In the genomic region with DNA sequence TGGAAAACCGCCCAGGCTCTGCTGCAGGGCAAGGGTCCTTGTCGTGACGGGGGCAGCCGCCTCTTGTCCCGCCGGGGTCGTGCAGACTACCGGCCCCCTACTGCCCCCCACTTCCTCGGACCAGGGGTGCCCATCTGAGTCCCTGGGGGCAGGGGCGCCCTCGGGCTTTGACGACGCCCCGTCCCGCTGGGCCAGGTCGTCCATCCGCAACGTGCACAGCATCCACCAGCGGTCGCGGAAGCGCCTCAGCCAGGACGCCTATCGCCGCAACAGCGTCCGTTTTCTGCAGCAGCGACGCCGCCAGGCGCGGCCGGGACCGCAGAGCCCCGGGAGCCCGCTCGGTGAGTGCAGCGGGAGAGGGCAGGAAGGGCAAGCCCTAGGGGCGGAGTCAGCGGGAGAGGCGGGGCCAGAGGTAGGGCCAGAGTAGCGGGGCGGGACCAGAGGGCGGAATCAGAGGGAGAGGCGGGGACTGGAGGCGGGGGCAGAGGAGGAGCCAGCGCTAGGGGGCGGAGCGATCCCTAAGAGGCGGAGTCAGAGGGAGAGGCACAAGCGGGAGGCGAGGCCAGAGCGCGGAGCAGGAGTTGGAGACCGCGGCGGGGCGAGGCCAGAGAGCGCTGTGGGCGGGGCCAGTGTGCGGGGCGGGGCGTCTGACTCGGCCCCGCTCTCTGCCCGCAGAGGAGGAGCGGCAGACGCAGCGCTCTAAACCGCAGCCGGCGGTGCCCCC, we compare ENCODE assay signal across 8 cellular contexts.
DNase-seq lines count a peak whose midpoint lies in the region; ATAC-seq and TF ChIP-seq lines count a peak whose summit lies in the region.
"Not testable (repeated sequence)": the region's sequence is repeated elsewhere in the genome, so short reads cannot be mapped to it uniquely, and the experiment has no call there.

No MANE protein-coding gene starts in this region.

- not testable (repeated sequence) for H3K9me3 Mint-ChIP-seq in activated naive CD4-positive, alpha-beta T cell treated with anti-CD3 and anti-CD28 coated beads, Interleukin-2, amount 50 U/mL, for 72 hours

- H3K9me3 ChIP-seq in heart left ventricle, result not testable (repeated sequence)

- H3K27ac ChIP-seq in heart left ventricle, result not testable (repeated sequence)

- H3K27me3 ChIP-seq in heart left ventricle, result not testable (repeated sequence)

- intact Hi-C loops in heart left ventricle (cut with DNase I); posterior cingulate gyrus (cut with DNase I): not testable (repeated sequence)

- WGBS in heart left ventricle, 4 donors, result 0 to 2% methylated on average over 17 to 20 of the region's 72 CpGs; no CpG with 5 or more reads in 2 of the 4 donors

- TF ChIP-seq POLR2A in heart left ventricle (IDR thresholded peaks at IDR 0.05), result not testable (repeated sequence)

- peak overlapping the region in 10 of 12 donors; percentile 25 to 54 (median 45) for H3K4me3 ChIP-seq in heart left ventricle

- H3K36me3 ChIP-seq in heart left ventricle, result not testable (repeated sequence)

- H3K36me3 Mint-ChIP-seq in activated naive CD4-positive, alpha-beta T cell treated with anti-CD3 and anti-CD28 coated beads, Interleukin-2, amount 50 U/mL, for 72 hours, result not testable (repeated sequence)

- not testable (repeated sequence) for H3K4me1 ChIP-seq in heart left ventricle

- peak in 1 of 12 donors; percentile 14 for TF ChIP-seq CTCF in heart left ventricle (IDR thresholded peaks at IDR 0.05)

- H3K27ac Mint-ChIP-seq in activated naive CD4-positive, alpha-beta T cell treated with anti-CD3 and anti-CD28 coated beads, Interleukin-2, amount 50 U/mL, for 72 hours, result not testable (repeated sequence)

- DNase-seq in activated CD4-positive, alpha-beta T cell treated with anti-CD3 and anti-CD28 coated beads for 1 hour, result peak; percentile 87
- DNase-seq in activated naive CD4-positive, alpha-beta T cell treated with anti-CD3 and anti-CD28 coated beads, Interleukin-2, amount 50 U/mL, for 72 hours (ENCODE audit: low spot score in 2 of 2), result peak; percentile 92 to 95
- DNase-seq in heart left ventricle (peak; percentile 90 to 94 (median 93)), posterior cingulate gyrus (peak; percentile 64 to 98 (median 86))
- peak; percentile 79 to 88 for DNase-seq in stimulated activated CD8-positive, alpha-beta memory T cell treated with anti-CD3 and anti-CD28 coated beads, Interleukin-7, amount 100 ng/mL, for 1 hour (ENCODE audit: low read depth in 2 of 2)

- ATAC-seq in GM18499 (IDR thresholded peaks at IDR 0.05; ENCODE audit: insufficient read depth, unreplicated experiment) (peak; percentile 75), GM21786 (IDR thresholded peaks at IDR 0.05; ENCODE audit: unreplicated experiment) (peak; percentile 92), HG03432 (IDR thresholded peaks at IDR 0.05; ENCODE audit: unreplicated experiment) (peak; percentile 88), heart left ventricle (peak; percentile 98 to 100 (median 98))
- peak; percentile 93 to 94 for ATAC-seq in activated naive CD4-positive, alpha-beta T cell treated with anti-CD3 and anti-CD28 coated beads, Interleukin-2, amount 50 U/mL, for 72 hours
